Comparison of ENCODE assay signal across 1 cellular context in the genomic region with DNA sequence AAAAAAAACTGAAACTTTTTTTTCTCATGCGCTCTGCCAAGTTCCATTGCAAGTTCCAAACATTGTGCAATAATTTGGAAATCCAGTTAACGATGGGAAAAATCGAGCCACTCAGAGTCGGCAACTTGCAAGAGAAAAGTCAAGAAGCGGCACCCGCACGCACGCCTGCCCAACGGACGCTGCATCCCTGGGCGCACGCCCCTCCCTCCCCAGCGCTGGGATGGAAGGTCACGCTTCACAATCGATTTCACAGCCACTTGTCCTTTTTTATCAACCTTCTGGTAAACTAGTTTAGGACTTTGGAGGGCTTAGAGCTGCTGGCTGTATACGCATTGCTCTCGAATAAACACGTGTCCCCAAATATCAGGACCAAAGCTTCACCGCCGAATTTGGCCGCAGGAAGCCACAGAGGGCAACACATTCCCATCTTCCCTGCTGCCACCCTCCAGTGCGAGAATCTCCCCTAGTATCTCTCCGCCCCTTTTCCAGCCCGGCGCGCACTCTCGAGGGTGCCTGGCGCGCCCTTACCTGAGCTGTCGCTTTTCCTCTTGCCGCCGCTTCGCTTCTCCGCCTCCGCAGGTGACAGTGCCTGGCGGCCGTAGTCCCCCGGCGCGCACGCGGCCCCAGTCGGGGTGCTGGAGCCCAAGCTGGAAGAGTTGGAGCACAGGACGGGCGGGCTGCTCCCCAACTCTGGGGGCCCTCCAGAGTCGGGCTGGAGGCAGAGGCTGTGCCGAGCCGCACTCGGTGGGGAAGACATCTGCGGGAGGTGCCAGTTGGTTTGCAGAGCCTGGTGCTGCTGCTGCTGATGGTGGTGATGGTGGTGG.
TF ChIP-seq lines count a peak whose summit lies in the region.

No MANE protein-coding gene starts in this region.

TF ChIP-seq in GM12878, 131 proteins besides CTCF, POLR2A, EP300 and RAD21 (continued from another document):
- TF ChIP-seq RELA (IDR thresholded peaks at IDR 0.05; ENCODE audit: borderline replicate concordance, partially characterized antibody) (no peak), SUPT20H (IDR thresholded peaks at IDR 0.05; ENCODE audit: borderline replicate concordance, control insufficient read depth, low read depth, low read length) (no peak), ZNF24 (IDR thresholded peaks at IDR 0.05) (no peak), BHLHE40 (IDR thresholded peaks at IDR 0.05; ENCODE audit: borderline replicate concordance in 1 of 2, low read depth in 2 of 2, low read length in 1 of 2) (no peak), SIX5 (IDR thresholded peaks at IDR 0.05; ENCODE audit: low read depth, low read length, severe bottlenecking) (no peak)
- TF ChIP-seq, protein P1, sequence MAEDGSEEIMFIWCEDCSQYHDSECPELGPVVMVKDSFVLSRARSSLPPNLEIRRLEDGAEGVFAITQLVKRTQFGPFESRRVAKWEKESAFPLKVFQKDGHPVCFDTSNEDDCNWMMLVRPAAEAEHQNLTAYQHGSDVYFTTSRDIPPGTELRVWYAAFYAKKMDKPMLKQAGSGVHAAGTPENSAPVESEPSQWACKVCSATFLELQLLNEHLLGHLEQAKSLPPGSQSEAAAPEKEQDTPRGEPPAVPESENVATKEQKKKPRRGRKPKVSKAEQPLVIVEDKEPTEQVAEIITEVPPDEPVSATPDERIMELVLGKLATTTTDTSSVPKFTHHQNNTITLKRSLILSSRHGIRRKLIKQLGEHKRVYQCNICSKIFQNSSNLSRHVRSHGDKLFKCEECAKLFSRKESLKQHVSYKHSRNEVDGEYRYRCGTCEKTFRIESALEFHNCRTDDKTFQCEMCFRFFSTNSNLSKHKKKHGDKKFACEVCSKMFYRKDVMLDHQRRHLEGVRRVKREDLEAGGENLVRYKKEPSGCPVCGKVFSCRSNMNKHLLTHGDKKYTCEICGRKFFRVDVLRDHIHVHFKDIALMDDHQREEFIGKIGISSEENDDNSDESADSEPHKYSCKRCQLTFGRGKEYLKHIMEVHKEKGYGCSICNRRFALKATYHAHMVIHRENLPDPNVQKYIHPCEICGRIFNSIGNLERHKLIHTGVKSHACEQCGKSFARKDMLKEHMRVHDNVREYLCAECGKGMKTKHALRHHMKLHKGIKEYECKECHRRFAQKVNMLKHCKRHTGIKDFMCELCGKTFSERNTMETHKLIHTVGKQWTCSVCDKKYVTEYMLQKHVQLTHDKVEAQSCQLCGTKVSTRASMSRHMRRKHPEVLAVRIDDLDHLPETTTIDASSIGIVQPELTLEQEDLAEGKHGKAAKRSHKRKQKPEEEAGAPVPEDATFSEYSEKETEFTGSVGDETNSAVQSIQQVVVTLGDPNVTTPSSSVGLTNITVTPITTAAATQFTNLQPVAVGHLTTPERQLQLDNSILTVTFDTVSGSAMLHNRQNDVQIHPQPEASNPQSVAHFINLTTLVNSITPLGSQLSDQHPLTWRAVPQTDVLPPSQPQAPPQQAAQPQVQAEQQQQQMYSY (CRISPR knock-in tag; IDR thresholded peaks at IDR 0.05): no peak
